17 cellular contexts compared by ENCODE assay signal in genomic region chr1:229942508-229942907, GRCh38.
"Had no signal": no experiment of that assay in that cellular context is flagged by ENCODE, and none has a peak within 500 bp of the region (broad histone marks: within the 10 kb centered on the region; RNA-seq: fewer than 3 reads in every experiment).

No MANE protein-coding gene starts in this region.

- H3K36me3 Mint-ChIP-seq: memory B cell, natural killer cell had no signal

- H3K4me1 ChIP-seq: left lung, transverse colon, vagina had no signal

- H3K4me3 ChIP-seq: ascending aorta, left lung, transverse colon, vagina had no signal

- H3K4me1 Mint-ChIP-seq: activated CD4-positive, alpha-beta T cell treated with anti-CD3 and anti-CD28 coated beads, Interleukin-2, amount 10 ng/mL, durations not matched to agents 7 days and 5 days; activated naive CD8-positive, alpha-beta T cell treated with anti-CD3 and anti-CD28 coated beads, Interleukin-2, amount 50 U/mL, for 24 hours; activated T-helper 17 cell treated with anti-CD3 and anti-CD28 coated beads, Interleukin-2, amount 50 U/mL, for 72 hours; memory B cell; natural killer cell had no signal

- DNase-seq: activated CD4-positive, alpha-beta T cell treated with anti-CD3 and anti-CD28 coated beads, Interleukin-2, amount 10 ng/mL, durations not matched to agents 7 days and 5 days; activated naive CD4-positive, alpha-beta T cell treated with anti-CD3 and anti-CD28 coated beads for 36 hours; activated naive CD8-positive, alpha-beta T cell treated with anti-CD3 and anti-CD28 coated beads, Interleukin-2, amount 50 U/mL, for 24 hours; activated T-cell treated with anti-CD3 and anti-CD28 coated beads for 4 hours; erythroblast; left lung; natural killer cell; posterior cingulate gyrus; small intestine; stimulated activated CD4-positive, alpha-beta T cell treated with anti-CD3 and anti-CD28 coated beads, Interleukin-4, amount 100 ng/mL, for 4 hours; stimulated activated CD8-positive, alpha-beta memory T cell treated with anti-CD3 and anti-CD28 coated beads, Interleukin-4, amount 100 ng/mL, for 48 hours; stimulated activated naive CD8-positive, alpha-beta T cell treated with anti-CD3 and anti-CD28 coated beads, Interleukin-15, Interleukin-2, amounts not matched to agents 100 U/mL and 50 U/mL, for 24 hours; transverse colon had no signal

- H3K27ac ChIP-seq: ascending aorta, left lung, transverse colon, vagina had no signal

- H3K27me3 ChIP-seq: ascending aorta, left lung, transverse colon, vagina had no signal

- H3K9me3 Mint-ChIP-seq: activated CD4-positive, alpha-beta T cell treated with anti-CD3 and anti-CD28 coated beads, Interleukin-2, amount 10 ng/mL, durations not matched to agents 7 days and 5 days; activated naive CD4-positive, alpha-beta T cell treated with anti-CD3 and anti-CD28 coated beads for 36 hours; activated naive CD8-positive, alpha-beta T cell treated with anti-CD3 and anti-CD28 coated beads, Interleukin-2, amount 50 U/mL, for 24 hours; activated T-helper 17 cell treated with anti-CD3 and anti-CD28 coated beads, Interleukin-2, amount 50 U/mL, for 72 hours; memory B cell; natural killer cell had no signal

- H3K9me3 ChIP-seq: ascending aorta, left lung, transverse colon, vagina had no signal

- H3K27ac Mint-ChIP-seq: activated CD4-positive, alpha-beta T cell treated with anti-CD3 and anti-CD28 coated beads, Interleukin-2, amount 10 ng/mL, durations not matched to agents 7 days and 5 days; activated naive CD4-positive, alpha-beta T cell treated with anti-CD3 and anti-CD28 coated beads for 36 hours; activated naive CD8-positive, alpha-beta T cell treated with anti-CD3 and anti-CD28 coated beads, Interleukin-2, amount 50 U/mL, for 24 hours; activated T-helper 17 cell treated with anti-CD3 and anti-CD28 coated beads, Interleukin-2, amount 50 U/mL, for 72 hours; memory B cell; natural killer cell had no signal

- ATAC-seq: activated naive CD8-positive, alpha-beta T cell treated with anti-CD3 and anti-CD28 coated beads, Interleukin-2, amount 50 U/mL, for 24 hours; activated T-helper 17 cell treated with anti-CD3 and anti-CD28 coated beads, Interleukin-2, amount 50 U/mL, for 72 hours; left lung; natural killer cell; stimulated activated naive CD8-positive, alpha-beta T cell treated with anti-CD3 and anti-CD28 coated beads, Interleukin-15, Interleukin-2, amounts not matched to agents 100 U/mL and 50 U/mL, for 24 hours had no signal

- H3K4me3 Mint-ChIP-seq: activated CD4-positive, alpha-beta T cell treated with anti-CD3 and anti-CD28 coated beads, Interleukin-2, amount 10 ng/mL, durations not matched to agents 7 days and 5 days; activated naive CD4-positive, alpha-beta T cell treated with anti-CD3 and anti-CD28 coated beads for 36 hours; activated naive CD8-positive, alpha-beta T cell treated with anti-CD3 and anti-CD28 coated beads, Interleukin-2, amount 50 U/mL, for 24 hours; activated T-helper 17 cell treated with anti-CD3 and anti-CD28 coated beads, Interleukin-2, amount 50 U/mL, for 72 hours; memory B cell; natural killer cell had no signal
